ENCODE assay signal across 25 cellular contexts in genomic region chr16:89955001-89955685, GRCh38.
"Had no signal": no experiment of that assay in that cellular context is flagged by ENCODE, and none has a peak within 500 bp of the region (broad histone marks: within the 10 kb centered on the region; RNA-seq: fewer than 3 reads in every experiment).

No MANE protein-coding gene starts in this region.

- H3K4me3 Mint-ChIP-seq: activated CD4-positive, alpha-beta T cell treated with anti-CD3 and anti-CD28 coated beads, Interleukin-2, amount 10 ng/mL, durations not matched to agents 7 days and 5 days; activated CD8-positive, alpha-beta T cell treated with anti-CD3 and anti-CD28 coated beads, Interleukin-2, amount 10 ng/mL, durations not matched to agents 7 days and 5 days; activated T-helper 17 cell treated with anti-CD3 and anti-CD28 coated beads, Interleukin-2, amount 50 U/mL, for 72 hours; brain; mesothelial cell of epicardium; nephron progenitor cell; T-helper 17 cell had no signal

- H2AFZ ChIP-seq: hepatocyte had no signal

- ATAC-seq: activated CD4-positive, CD25-positive, alpha-beta regulatory T cell treated with anti-CD3 and anti-CD28 coated beads, Interleukin-2, amount 50 U/mL, for 24 hours; activated CD8-positive, alpha-beta T cell treated with anti-CD3 and anti-CD28 coated beads, Interleukin-2, amount 10 ng/mL, durations not matched to agents 7 days and 5 days; activated naive CD4-positive, alpha-beta T cell treated with anti-CD3 and anti-CD28 coated beads, Interleukin-2, amount 50 U/mL, for 72 hours; activated T-helper 17 cell treated with anti-CD3 and anti-CD28 coated beads, Interleukin-2, amount 50 U/mL, for 72 hours; esophagus mucosa; T-helper 17 cell had no signal

- DNase-seq: activated CD4-positive, alpha-beta T cell treated with anti-CD3 and anti-CD28 coated beads, Interleukin-2, amount 10 ng/mL, durations not matched to agents 7 days and 5 days; activated CD8-positive, alpha-beta T cell treated with anti-CD3 and anti-CD28 coated beads, Interleukin-2, amount 10 ng/mL, durations not matched to agents 7 days and 5 days; activated T-cell treated with anti-CD3 and anti-CD28 coated beads, Interleukin-2, amount 50 U/mL, for 1 hour; aorta; central memory CD4-positive, alpha-beta T cell; effector memory CD4-positive, alpha-beta T cell; foreskin melanocyte; kidney glomerular epithelial cell; left ventricle myocardium inferior; nephron progenitor cell; sigmoid colon; stimulated activated CD4-positive, alpha-beta T cell treated with anti-CD3 and anti-CD28 coated beads, Interleukin-2, amount 100 ng/mL, for 48 hours; stimulated activated CD8-positive, alpha-beta memory T cell treated with anti-CD3 and anti-CD28 coated beads, Interleukin-4, amount 100 ng/mL, for 48 hours; stimulated activated naive CD4-positive, alpha-beta T cell; T-helper 17 cell; testis; trophoblast cell; uterus had no signal

- H3K4me1 ChIP-seq: left ventricle myocardium inferior, testis, uterus had no signal

- H3K9me3 Mint-ChIP-seq: activated CD4-positive, alpha-beta T cell treated with anti-CD3 and anti-CD28 coated beads, Interleukin-2, amount 10 ng/mL, durations not matched to agents 7 days and 5 days; activated naive CD4-positive, alpha-beta T cell treated with anti-CD3 and anti-CD28 coated beads, Interleukin-2, amount 50 U/mL, for 72 hours; activated T-helper 17 cell treated with anti-CD3 and anti-CD28 coated beads, Interleukin-2, amount 50 U/mL, for 72 hours; brain; mesothelial cell of epicardium; nephron progenitor cell had no signal

- H3K27ac ChIP-seq: hepatocyte, left ventricle myocardium inferior, sigmoid colon, testis, uterus had no signal

- H3K4me3 ChIP-seq: hepatocyte, left ventricle myocardium inferior, sigmoid colon, testis, uterus had no signal

- H3K27me3 Mint-ChIP-seq: activated CD4-positive, alpha-beta T cell treated with anti-CD3 and anti-CD28 coated beads, Interleukin-2, amount 10 ng/mL, durations not matched to agents 7 days and 5 days; activated T-helper 17 cell treated with anti-CD3 and anti-CD28 coated beads, Interleukin-2, amount 50 U/mL, for 72 hours; T-helper 17 cell had no signal

- H3K4me2 ChIP-seq: hepatocyte had no signal

- H3K9me3 ChIP-seq: left ventricle myocardium inferior, sigmoid colon, testis, uterus had no signal

- H3K27me3 ChIP-seq: hepatocyte, sigmoid colon, testis, uterus had no signal

- H3K4me1 Mint-ChIP-seq: activated T-helper 17 cell treated with anti-CD3 and anti-CD28 coated beads, Interleukin-2, amount 50 U/mL, for 72 hours had no signal

- H3K27ac Mint-ChIP-seq: activated CD4-positive, alpha-beta T cell treated with anti-CD3 and anti-CD28 coated beads, Interleukin-2, amount 10 ng/mL, durations not matched to agents 7 days and 5 days; activated T-helper 17 cell treated with anti-CD3 and anti-CD28 coated beads, Interleukin-2, amount 50 U/mL, for 72 hours; mesothelial cell of epicardium; nephron progenitor cell; T-helper 17 cell had no signal

- H3K36me3 ChIP-seq: uterus had no signal
